ENCODE assay signal across 1 cellular context in genomic region chr6:2793491-2794151, GRCh38.
TF ChIP-seq lines count a peak whose summit lies in the region.

No MANE protein-coding gene starts in this region.

TF ChIP-seq in H1, 55 proteins besides CTCF, POLR2A, EP300 and RAD21:
- TF ChIP-seq JUN (IDR thresholded peaks at IDR 0.05; ENCODE audit: low read depth, low read length), result no peak
- no peak for TF ChIP-seq ZNF274 (IDR thresholded peaks at IDR 0.05; ENCODE audit: borderline replicate concordance, extremely low read depth, low read length)
- no peak for TF ChIP-seq POU5F1 (IDR thresholded peaks at IDR 0.05; ENCODE audit: low read depth, low read length)
- no peak for TF ChIP-seq ATF3 (IDR thresholded peaks at IDR 0.05; ENCODE audit: insufficient read depth, low read depth, low read length)
- TF ChIP-seq KDM1A (IDR thresholded peaks at IDR 0.05; ENCODE audit: borderline replicate concordance, low read length), result no peak
- TF ChIP-seq SIRT6 (IDR thresholded peaks at IDR 0.05; ENCODE audit: low read length), result no peak
- TF ChIP-seq SUZ12 (IDR thresholded peaks at IDR 0.05; ENCODE audit: low read length), result no peak
- no peak for TF ChIP-seq ATF2 (IDR thresholded peaks at IDR 0.05; ENCODE audit: low read length)
